ENCODE assay signal across 8 cellular contexts in the genomic region with DNA sequence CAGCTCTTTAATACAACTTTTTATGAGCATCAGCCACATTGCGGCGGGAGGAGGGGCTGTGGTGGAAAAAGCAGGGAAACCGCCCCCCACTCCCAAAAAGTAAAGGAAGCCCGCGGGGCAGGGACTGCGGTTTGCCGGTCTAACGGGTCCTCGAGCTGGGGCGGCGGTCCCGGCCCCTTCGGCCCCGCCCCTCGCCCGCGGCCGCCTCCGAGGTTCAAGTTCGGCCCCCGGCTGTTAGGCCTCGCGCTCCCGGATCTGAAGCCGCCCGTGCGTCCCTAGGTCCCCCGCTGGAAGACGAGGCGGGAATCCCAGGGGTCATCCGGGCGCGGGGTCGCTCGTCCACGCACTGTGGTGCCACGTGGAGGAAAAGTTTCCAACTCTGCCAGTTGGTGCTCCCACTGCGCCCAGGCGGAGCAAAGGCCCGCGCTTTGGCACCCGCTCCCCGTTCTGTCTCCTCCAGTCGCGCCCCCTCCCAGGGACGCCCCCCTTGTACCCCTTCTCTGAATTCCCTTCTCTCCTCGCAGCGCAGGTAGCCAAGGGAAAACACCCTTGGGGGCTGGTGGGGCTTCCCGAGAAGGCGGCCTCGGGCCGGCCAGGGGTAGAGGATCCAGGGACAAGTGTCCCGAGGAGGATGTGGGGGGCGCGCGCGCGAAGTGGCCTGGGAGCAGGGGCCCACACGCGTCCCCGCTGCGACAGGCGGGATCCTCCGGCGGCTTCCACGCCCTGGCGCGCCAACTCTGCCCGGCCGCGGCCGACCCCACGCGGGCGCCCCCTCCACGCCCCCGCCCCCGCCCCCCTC. TPM values are rescaled to one million over a fixed set of nuclear protein-coding genes. Genes with fewer than 3 reads are reported as not detected.
DNase-seq lines count a peak whose midpoint lies in the region; ATAC-seq and TF ChIP-seq lines count a peak whose summit lies in the region.

No MANE protein-coding gene starts in this region.

- TF ChIP-seq CTCF in MCF 10A (IDR thresholded peaks at IDR 0.05; ENCODE audit: unreplicated experiment): no peak
- TF ChIP-seq CTCF in cardiac muscle cell (IDR thresholded peaks at IDR 0.05; ENCODE audit: low read depth, low read length): no peak
- no peak for TF ChIP-seq CTCF in RWPE1 (conservative IDR thresholded peaks at IDR 0.05; ENCODE audit: low read depth)

- in situ Hi-C loops in T47D (cut with HindIII; ENCODE audit: low pct_unique_long_range_greater_than_20kb, low sequenced_read_pairs): no loop called here

- no peaks in the 10 kb centered on the region for H3K4me1 Mint-ChIP-seq in MCF 10A (ENCODE audit: insufficient read depth, unreplicated experiment)
- H3K4me1 Mint-ChIP-seq in activated CD4-positive, alpha-beta memory T cell treated with anti-CD3 and anti-CD28 coated beads for 36 hours (ENCODE audit: low read depth): peaks cover 12% of the 10 kb centered on the region

- ATAC-seq in HG03045 (IDR thresholded peaks at IDR 0.05; ENCODE audit: unreplicated experiment): peak; percentile 19
- ATAC-seq in activated CD4-positive, CD25-positive, alpha-beta regulatory T cell treated with anti-CD3 and anti-CD28 coated beads, Interleukin-2, amount 50 U/mL, for 24 hours: no peak

- H3K9me3 Mint-ChIP-seq in MCF 10A (ENCODE audit: unreplicated experiment): peaks cover 1% of the 10 kb centered on the region
- H3K9me3 Mint-ChIP-seq in activated CD4-positive, alpha-beta memory T cell treated with anti-CD3 and anti-CD28 coated beads for 36 hours: no peaks in the 10 kb centered on the region

- no peaks in the 10 kb centered on the region for H3K9me3 ChIP-seq in cardiac muscle cell (ENCODE audit: low read depth)

- peak overlapping the region; percentile 68 for H3K4me3 ChIP-seq in cardiac muscle cell

- H3K27me3 ChIP-seq in cardiac muscle cell: peaks cover 41% of the 10 kb centered on the region

- CTCF ChIA-PET in MCF 10A (lab: Yijun Ruan, JAX) (no interaction called here), RWPE1 (lab: Yijun Ruan, JAX) (no interaction called here)
- CTCF ChIA-PET in activated CD4-positive, alpha-beta memory T cell treated with anti-CD3 and anti-CD28 coated beads for 36 hours (lab: Charles Lee): no interaction called here

- POLR2A ChIA-PET in MCF 10A (lab: Yijun Ruan, JAX): no interaction called here
- POLR2A ChIA-PET in activated CD4-positive, alpha-beta memory T cell treated with anti-CD3 and anti-CD28 coated beads for 36 hours (lab: Charles Lee): no interaction called here
- POLR2A ChIA-PET in RWPE1 (lab: Yijun Ruan, JAX; ENCODE audit: low non-redundant PET): no interaction called here

- intact Hi-C loops in MCF 10A (cut with micrococcal nuclease): no loop called here
- intact Hi-C loops in activated CD4-positive, alpha-beta memory T cell treated with anti-CD3 and anti-CD28 coated beads for 36 hours (cut with micrococcal nuclease): no loop called here

- no peaks in the 10 kb centered on the region for H3K27me3 Mint-ChIP-seq in MCF 10A (ENCODE audit: insufficient read depth, unreplicated experiment)
- H3K27me3 Mint-ChIP-seq in activated CD4-positive, alpha-beta memory T cell treated with anti-CD3 and anti-CD28 coated beads for 36 hours: peaks cover 22% of the 10 kb centered on the region

- no peaks in the 10 kb centered on the region for H3K36me3 ChIP-seq in cardiac muscle cell

- no TSS peak for BruUV-seq in MCF 10A (replicated peaks; lab: Mats Ljungman, UMichigan)

- no peak overlapping the region for H3K27ac Mint-ChIP-seq in MCF 10A (ENCODE audit: low read depth, unreplicated experiment)
- H3K27ac Mint-ChIP-seq in activated CD4-positive, alpha-beta memory T cell treated with anti-CD3 and anti-CD28 coated beads for 36 hours: no peak overlapping the region

- H3K4me1 ChIP-seq in cardiac muscle cell (ENCODE audit: low read depth): peaks cover 12% of the 10 kb centered on the region

- peak; percentile 61 to 65 for DNase-seq in T47D (ENCODE audit: low read depth in 1 of 2, low spot score in 1 of 2)
- no peak for DNase-seq in MCF 10A (ENCODE audit: unreplicated experiment)
- DNase-seq in activated CD4-positive, alpha-beta memory T cell treated with anti-CD3 and anti-CD28 coated beads for 36 hours: peak; percentile 8
- peak; percentile 26 to 67 for DNase-seq in cardiac muscle cell (ENCODE audit: low read depth in 1 of 2, low spot score in 1 of 2)
- DNase-seq in pons (ENCODE audit: low spot score): peak; percentile 40
- DNase-seq in RWPE1 (ENCODE audit: low spot score): no peak

- no peaks in the 10 kb centered on the region for H3K36me3 Mint-ChIP-seq in MCF 10A (ENCODE audit: insufficient read depth, unreplicated experiment)
- no peaks in the 10 kb centered on the region for H3K36me3 Mint-ChIP-seq in activated CD4-positive, alpha-beta memory T cell treated with anti-CD3 and anti-CD28 coated beads for 36 hours

- peak overlapping the region; percentile 29 for H3K27ac ChIP-seq in cardiac muscle cell
- H3K27ac ChIP-seq in RWPE1: no peak overlapping the region

- no peak overlapping the region for H3K4me3 Mint-ChIP-seq in MCF 10A (ENCODE audit: unreplicated experiment)
- H3K4me3 Mint-ChIP-seq in activated CD4-positive, alpha-beta memory T cell treated with anti-CD3 and anti-CD28 coated beads for 36 hours: peak overlapping the region; percentile 57

RNA-seq across cellular contexts. Expression of gene AUTS2, which starts 0.8 kb away (rescaled TPM):
- total RNA-seq in MCF 10A (2022): 1.3 and 1.8 TPM in 2 replicates
- 1 to 10 TPM; 4.0 to 4.7 TPM for total RNA-seq in activated CD4-positive, alpha-beta memory T cell treated with anti-CD3 and anti-CD28 coated beads for 36 hours
- 22.6 and 45.5 TPM in 2 replicates for total RNA-seq in cardiac muscle cell
- polyA plus RNA-seq in cardiac muscle cell: 41.0 and 50.1 TPM in 2 replicates

Comparison
In these comparisons a context has a peak if more than half of its experiments do, and no peak if none do; other contexts are left out.
1. DNase-seq: peak in T47D (2 of 2), activated CD4-positive, alpha-beta memory T cell treated with anti-CD3 and anti-CD28 coated beads for 36 hours (single experiment), cardiac muscle cell (2 of 2) and pons (single experiment); none in MCF 10A (single experiment) and RWPE1 (single experiment).